ENCODE assay signal across 19 cellular contexts in the genomic region with DNA sequence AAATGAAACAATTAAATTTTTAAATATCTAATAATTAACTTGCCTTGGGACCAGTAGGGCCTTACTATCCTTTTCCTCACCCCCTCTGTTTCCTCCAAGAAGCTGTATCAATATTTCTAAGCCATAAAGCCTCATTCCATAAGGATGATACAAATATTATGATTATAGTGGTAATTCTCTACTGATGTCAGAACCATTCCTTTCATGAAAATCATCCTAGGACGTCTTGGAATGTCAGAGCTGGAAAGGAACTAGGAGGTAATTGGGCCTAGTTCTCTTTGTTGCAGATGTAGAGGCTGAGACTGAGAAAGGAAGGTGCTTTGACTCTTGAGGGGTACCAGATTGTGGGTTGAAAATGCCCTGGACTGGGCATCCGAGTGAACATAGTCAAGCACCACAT.
A peak's percentile ranks its signal among the peaks of the same experiment; 100 is the strongest.
DNase-seq lines count a peak whose midpoint lies in the region; ATAC-seq and TF ChIP-seq lines count a peak whose summit lies in the region.
"Had no signal": no experiment of that assay in that cellular context is flagged by ENCODE, and none has a peak within 500 bp of the region (broad histone marks: within the 10 kb centered on the region; RNA-seq: fewer than 3 reads in every experiment).

No MANE protein-coding gene starts in this region.

- no peak overlapping the region for H3K23ac ChIP-seq in IMR-90 (ENCODE audit: low read depth, low read length)
- no peak overlapping the region for H3K23ac ChIP-seq in mesendoderm (ENCODE audit: low read length)

- H3K9ac ChIP-seq in IMR-90 (ENCODE audit: low read depth, low read length) (no peak overlapping the region), mesendoderm (ENCODE audit: low read length) (no peak overlapping the region)
- H3K9ac ChIP-seq: BLaER1, GM23248 had no signal

- peaks cover 7% of the 10 kb centered on the region; the same call in 1 of the 2 replicates for H3K9me3 ChIP-seq in IMR-90 (ENCODE audit: control insufficient read depth, insufficient read depth, low read length)
- H3K9me3 ChIP-seq in effector memory CD4-positive, alpha-beta T cell (ENCODE audit: control insufficient read depth, low read length), result no peaks in the 10 kb centered on the region
- H3K9me3 ChIP-seq: BLaER1 had no signal

- H3K4me1 ChIP-seq in IMR-90 (ENCODE audit: control insufficient read depth, insufficient read depth, low read length) (no peaks in the 10 kb centered on the region), mesendoderm (ENCODE audit: control insufficient read depth, low read depth, low read length) (no peaks in the 10 kb centered on the region)
- H3K4me1 ChIP-seq in effector memory CD4-positive, alpha-beta T cell (ENCODE audit: control insufficient read depth, insufficient read depth, low read length, poor library complexity, severe bottlenecking), result no peaks in the 10 kb centered on the region
- H3K4me1 ChIP-seq: BLaER1 had no signal

- H4K5ac ChIP-seq in IMR-90 (ENCODE audit: low read depth, low read length) (no peak overlapping the region), mesendoderm (ENCODE audit: low read length) (no peak overlapping the region)

- H3K14ac ChIP-seq in IMR-90 (replicated peaks; ENCODE audit: low read depth, low read length), result no peak overlapping the region

- intact Hi-C loops in IMR-90 (cut with micrococcal nuclease), result no loop called here

- no peaks in the 10 kb centered on the region for H4K20me1 ChIP-seq in IMR-90 (ENCODE audit: insufficient read depth, low read length)
- H4K20me1 ChIP-seq: BLaER1 had no signal

- in situ Hi-C loops in IMR-90 (cut with MboI; ENCODE audit: low sequenced_read_pairs), result no loop called here

- H2BK5ac ChIP-seq in IMR-90 (ENCODE audit: low read depth, low read length, poor library complexity, severe bottlenecking) (no peak overlapping the region), mesendoderm (ENCODE audit: low read length) (no peak overlapping the region)

- H3K4ac ChIP-seq in IMR-90 (ENCODE audit: low read depth, low read length), result no peak overlapping the region
- H3K4ac ChIP-seq in mesendoderm (ENCODE audit: low read depth, low read length), result no peak overlapping the region

- H2BK15ac ChIP-seq in IMR-90 (ENCODE audit: low read depth, low read length), result no peak overlapping the region
- no peak overlapping the region for H2BK15ac ChIP-seq in mesendoderm (replicated peaks; ENCODE audit: low read depth)

- no peak overlapping the region for H4K91ac ChIP-seq in IMR-90 (ENCODE audit: insufficient read depth, low read depth, low read length)

- no peak for TF ChIP-seq POLR2A in IMR-90 (IDR thresholded peaks at IDR 0.05; ENCODE audit: low read depth, low read length)

- BruUV-seq in IMR-90 (replicated peaks; lab: Mats Ljungman, UMichigan), result no TSS peak

- H3K4me3 ChIP-seq in BJ (ENCODE audit: low read depth, low read length) (no peak overlapping the region), IMR-90 (ENCODE audit: insufficient read depth, low read depth, low read length) (no peak overlapping the region), choroid plexus epithelial cell (ENCODE audit: low read depth, low read length) (no peak overlapping the region), mesendoderm (ENCODE audit: low read length) (no peak overlapping the region)
- no peak overlapping the region for H3K4me3 ChIP-seq in effector memory CD4-positive, alpha-beta T cell (ENCODE audit: insufficient read depth, low read depth, low read length, poor library complexity, severe bottlenecking)
- H3K4me3 ChIP-seq: BLaER1, GM12878, GM23248 had no signal

- H2AFZ ChIP-seq in IMR-90 (replicated peaks; ENCODE audit: low read length, poor library complexity), result no peak overlapping the region
- H2AFZ ChIP-seq: GM23248 had no signal

- H3K56ac ChIP-seq in IMR-90 (ENCODE audit: extremely low read depth, insufficient read depth, low read length), result no peak overlapping the region
- no peak overlapping the region for H3K56ac ChIP-seq in mesendoderm (ENCODE audit: low read length)

- ATAC-seq in IMR-90 (ENCODE audit: low read depth), result peak; percentile 32; the same call in 1 of the 2 replicates
- ATAC-seq: CD8-positive, alpha-beta T cell; GM12878 had no signal

- H4K8ac ChIP-seq in IMR-90 (ENCODE audit: low read depth in 2 of 2, low read length in 2 of 2), result no peak overlapping the region
- H4K8ac ChIP-seq in mesendoderm (ENCODE audit: low read depth, low read length), result no peak overlapping the region

- H3K18ac ChIP-seq in IMR-90 (ENCODE audit: low read depth, low read length) (no peak overlapping the region), mesendoderm (ENCODE audit: low read length) (peak overlapping the region; percentile 87)

- POLR2A ChIA-PET in BJ (lab: Charles Lee), result no interaction called here
- POLR2A ChIA-PET in IMR-90 (lab: Charles Lee; ENCODE audit: unreplicated experiment), result no interaction called here

- CTCF ChIA-PET in BJ (lab: Yijun Ruan, JAX), result no interaction called here
- CTCF ChIA-PET in IMR-90 (lab: Yijun Ruan, JAX), result no interaction called here

- H2AK9ac ChIP-seq in IMR-90 (replicated peaks; ENCODE audit: low read depth, low read length, poor library complexity), result no peak overlapping the region

- TF ChIP-seq CTCF in BJ (IDR thresholded peaks at IDR 0.05; ENCODE audit: insufficient read depth, low read depth, low read length), result no peak
- no peak for TF ChIP-seq CTCF in IMR-90 (conservative IDR thresholded peaks at IDR 0.05; ENCODE audit: low read depth, low read length)
- no peak for TF ChIP-seq CTCF in choroid plexus epithelial cell (conservative IDR thresholded peaks at IDR 0.05; ENCODE audit: low read depth, low read length)

- H3K27ac ChIP-seq in IMR-90 (ENCODE audit: insufficient read depth, low read length) (no peak overlapping the region), mesendoderm (ENCODE audit: low read depth, low read length) (no peak overlapping the region)
- H3K27ac ChIP-seq in effector memory CD4-positive, alpha-beta T cell (ENCODE audit: insufficient read depth, low read length, poor library complexity, severe bottlenecking), result no peak overlapping the region
- H3K27ac ChIP-seq: BLaER1, GM23248 had no signal

- H2BK120ac ChIP-seq in IMR-90 (ENCODE audit: low read depth, low read length) (no peak overlapping the region), mesendoderm (ENCODE audit: low read depth, low read length) (no peak overlapping the region)

- H2AK5ac ChIP-seq in IMR-90 (ENCODE audit: low read depth, low read length), result no peak overlapping the region
- H2AK5ac ChIP-seq in mesendoderm (ENCODE audit: low read length), result no peak overlapping the region

- H2BK20ac ChIP-seq in IMR-90 (ENCODE audit: low read depth, low read length), result no peak overlapping the region

- DNase-seq in BJ (ENCODE audit: low read depth) (peak; percentile 59), IMR-90 (peak; percentile 16), choroid plexus epithelial cell (ENCODE audit: low read depth) (peak; percentile 4), mesendoderm (no peak), SIG-M5 (lab: John Stamatoyannopoulos, UW) (no peak)
- DNase-seq in effector memory CD4-positive, alpha-beta T cell, result no peak
- no peak for DNase-seq in activated T-cell treated with anti-CD3 and anti-CD28 coated beads, Interleukin-2, amount 50 U/mL, for 1 hour
- DNase-seq: CD8-positive, alpha-beta T cell; GM23248; KBM-7; NCI-H1436; NCI-H2029; NCI-H2171; NCI-H446; NCI-H69; NK-92 treated with Interleukin-12 subunit alpha and Interleukin-12 subunit beta, amount 100 ng/mL, for 24 hours; OCI-M1 had no signal

- H3K4me2 ChIP-seq in IMR-90 (ENCODE audit: low read depth, low read length), result no peak overlapping the region
- no peak overlapping the region for H3K4me2 ChIP-seq in mesendoderm (ENCODE audit: low read length)
- H3K4me2 ChIP-seq: BLaER1 had no signal

- TF ChIP-seq RAD21 in IMR-90 (IDR thresholded peaks at IDR 0.05; ENCODE audit: low read length), result no peak

- H3K36me3 ChIP-seq in BJ (ENCODE audit: control insufficient read depth, insufficient read depth, low read length), result no peaks in the 10 kb centered on the region
- no peaks in the 10 kb centered on the region for H3K36me3 ChIP-seq in IMR-90 (ENCODE audit: control insufficient read depth, insufficient read depth, low read length)
- no peaks in the 10 kb centered on the region for H3K36me3 ChIP-seq in mesendoderm (ENCODE audit: control insufficient read depth, insufficient read depth, low read length)
- H3K36me3 ChIP-seq in effector memory CD4-positive, alpha-beta T cell (ENCODE audit: control insufficient read depth, insufficient read depth, low read length), result no peaks in the 10 kb centered on the region
- H3K36me3 ChIP-seq: BLaER1 had no signal

- no CpG with 5 or more reads among the region's 2 CpGs for WGBS in IMR-90 (ENCODE audit: extremely low coverage in 2 of 2, insufficient read length in 1 of 2), 2 experiments
- whole genome bisulfite sequencing in mesendoderm (ENCODE audit: extremely low coverage, insufficient coverage, low lambda C conversion rate), result no CpG with 5 or more reads among the region's 2 CpGs

- no peaks in the 10 kb centered on the region for H3K9me1 ChIP-seq in IMR-90 (ENCODE audit: insufficient read depth, low read length)

- no peaks in the 10 kb centered on the region for H3K79me1 ChIP-seq in IMR-90 (ENCODE audit: low read depth in 1 of 2, low read length in 2 of 2)
- no peaks in the 10 kb centered on the region for H3K79me1 ChIP-seq in mesendoderm (ENCODE audit: low read length)

- H3K27me3 ChIP-seq in BJ (ENCODE audit: control insufficient read depth, insufficient read depth, low read length) (no peaks in the 10 kb centered on the region), IMR-90 (ENCODE audit: control insufficient read depth, insufficient read depth, low read length) (no peaks in the 10 kb centered on the region), mesendoderm (ENCODE audit: insufficient read depth, low read length, poor library complexity) (no peaks in the 10 kb centered on the region)
- no peaks in the 10 kb centered on the region for H3K27me3 ChIP-seq in effector memory CD4-positive, alpha-beta T cell (replicated peaks; ENCODE audit: control insufficient read depth, insufficient read depth, low read length, poor library complexity, severe bottlenecking)
- H3K27me3 ChIP-seq: BLaER1 had no signal

- no peaks in the 10 kb centered on the region for H3K79me2 ChIP-seq in mesendoderm (ENCODE audit: control insufficient read depth, insufficient read depth, low read length)

- dilution Hi-C loops in IMR-90 (cut with HindIII; ENCODE audit: low sequenced_read_pairs, unreplicated experiment), result no loop called here

TF ChIP-seq in IMR-90, 13 proteins besides CTCF, POLR2A, EP300 and RAD21 (continues in another document):
- TF ChIP-seq NFE2L2 (IDR thresholded peaks at IDR 0.05; ENCODE audit: low read depth, low read length), result no peak
- TF ChIP-seq BHLHE40 (IDR thresholded peaks at IDR 0.05; ENCODE audit: low read depth, low read length), result no peak
- TF ChIP-seq CEBPB (IDR thresholded peaks at IDR 0.05; ENCODE audit: low read depth, low read length), result no peak
- no peak for TF ChIP-seq MAZ (IDR thresholded peaks at IDR 0.05; ENCODE audit: borderline replicate concordance, low read depth, low read length)
- TF ChIP-seq RFX5 (IDR thresholded peaks at IDR 0.05; ENCODE audit: low read depth, low read length), result no peak
- no peak for TF ChIP-seq CHD1 (IDR thresholded peaks at IDR 0.05; ENCODE audit: low read depth, low read length)

Comparison
In these comparisons a context has a peak if more than half of its experiments do, and no peak if none do; other contexts are left out.
1. DNase-seq: peak in BJ (single experiment), IMR-90 (single experiment) and choroid plexus epithelial cell (single experiment); none in mesendoderm (single experiment), effector memory CD4-positive, alpha-beta T cell (0 of 3), activated T-cell treated with anti-CD3 and anti-CD28 coated beads, Interleukin-2, amount 50 U/mL, for 1 hour (single experiment) and SIG-M5 (single experiment).